In the genomic region with DNA sequence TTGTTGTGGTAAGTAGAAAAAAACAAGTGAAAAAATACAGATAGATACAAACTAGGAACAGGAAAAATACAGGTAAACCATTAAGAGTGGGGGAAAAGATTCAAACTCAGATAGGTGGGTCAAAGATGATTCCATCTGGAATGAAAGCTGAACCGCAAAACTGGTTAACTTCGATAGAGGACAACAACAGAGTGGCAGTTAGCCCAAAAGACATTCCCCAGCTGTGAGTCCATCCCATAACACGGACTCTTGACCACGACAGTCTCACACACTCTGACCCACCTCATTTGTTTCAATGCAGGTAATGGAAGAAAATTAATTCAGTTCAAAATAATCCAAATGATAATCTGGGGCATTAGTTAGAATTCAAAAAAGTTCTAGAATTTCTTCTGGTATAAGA, we compare ENCODE assay signal across 28 cellular contexts.
"Had no signal": no experiment of that assay in that cellular context is flagged by ENCODE, and none has a peak within 500 bp of the region (broad histone marks: within the 10 kb centered on the region; RNA-seq: fewer than 3 reads in every experiment).

No MANE protein-coding gene starts in this region.

- H3K27ac Mint-ChIP-seq: activated CD8-positive, alpha-beta memory T cell treated with anti-CD3 and anti-CD28 coated beads, Interleukin-2, amount 10 ng/mL, durations not matched to agents 7 days and 5 days; activated naive CD4-positive, alpha-beta T cell treated with anti-CD3 and anti-CD28 coated beads, Interleukin-2, amount 10 ng/mL, durations not matched to agents 7 days and 5 days; activated T-helper 2 cell treated with anti-CD3 and anti-CD28 coated beads, Interferon-gamma antibody, Interleukin-2, Interleukin-4, amounts not matched to agents 10 μg/mL and 5 μg/mL and 100 μg/mL, durations not matched to agents 14 hours and 24 hours and 36 hours had no signal

- H3K4me1 ChIP-seq: breast epithelium, Peyer's patch, SJSA1 had no signal

- H3K27ac ChIP-seq: breast epithelium, KMS-11, Peyer's patch, RWPE1, SJSA1 had no signal

- ATAC-seq: activated CD4-positive, CD25-positive, alpha-beta regulatory T cell treated with anti-CD3 and anti-CD28 coated beads, Interleukin-2, amount 50 U/mL, for 24 hours; activated CD8-positive, alpha-beta memory T cell treated with anti-CD3 and anti-CD28 coated beads, Interleukin-2, amount 10 ng/mL, durations not matched to agents 7 days and 5 days had no signal

- H3K27me3 Mint-ChIP-seq: activated CD8-positive, alpha-beta memory T cell treated with anti-CD3 and anti-CD28 coated beads, Interleukin-2, amount 10 ng/mL, durations not matched to agents 7 days and 5 days; activated naive CD4-positive, alpha-beta T cell treated with anti-CD3 and anti-CD28 coated beads, Interleukin-2, amount 10 ng/mL, durations not matched to agents 7 days and 5 days; activated naive CD8-positive, alpha-beta T cell treated with anti-CD3 and anti-CD28 coated beads for 36 hours had no signal

- H3K27me3 ChIP-seq: breast epithelium, MG63, Peyer's patch, SJSA1 had no signal

- H3K36me3 ChIP-seq: breast epithelium had no signal

- H3K9me3 Mint-ChIP-seq: activated naive CD4-positive, alpha-beta T cell treated with anti-CD3 and anti-CD28 coated beads, Interleukin-2, amount 10 ng/mL, durations not matched to agents 7 days and 5 days; activated naive CD8-positive, alpha-beta T cell treated with anti-CD3 and anti-CD28 coated beads for 36 hours; activated T-helper 2 cell treated with anti-CD3 and anti-CD28 coated beads, Interferon-gamma antibody, Interleukin-2, Interleukin-4, amounts not matched to agents 10 μg/mL and 5 μg/mL and 100 μg/mL, durations not matched to agents 14 hours and 24 hours and 36 hours had no signal

- DNase-seq: activated CD4-positive, alpha-beta T cell treated with anti-CD3 and anti-CD28 coated beads for 4 hours; activated CD4-positive, alpha-beta T cell treated with anti-CD3 and anti-CD28 coated beads, Interleukin-2, amount 50 U/mL, for 48 hours; activated CD8-positive, alpha-beta memory T cell treated with anti-CD3 and anti-CD28 coated beads, Interleukin-2, amount 10 ng/mL, durations not matched to agents 7 days and 5 days; activated gamma-delta T cell treated with Interleukin-2 at 50 U/mL for 16 hours; activated naive CD4-positive, alpha-beta T cell treated with anti-CD3 and anti-CD28 coated beads, Interleukin-2, amount 10 ng/mL, durations not matched to agents 7 days and 5 days; activated naive CD8-positive, alpha-beta T cell treated with anti-CD3 and anti-CD28 coated beads for 36 hours; activated T-cell treated with anti-CD3 and anti-CD28 coated beads, Interleukin-2, amount 50 U/mL, for 48 hours; central memory CD4-positive, alpha-beta T cell; MG63; MV-4-11; NCI-H1092 treated with DMSO at 0.1 percent for 48 hours; NCI-H1417 treated with DMSO at 0.1 percent for 48 hours; NCI-H1694; NCI-H2029 treated with DMSO at 0.1 percent for 48 hours; NCI-H345; NCI-H510A treated with DMSO at 0.1 percent for 48 hours; NCI-H69; NK-92 treated with Interleukin-12 subunit alpha and Interleukin-12 subunit beta, amount 100 ng/mL, for 24 hours; OCI-M1; Peyer's patch; SHP77; SW 1271 had no signal

- H3K9me3 ChIP-seq: breast epithelium, MG63, Peyer's patch, SJSA1 had no signal

- H3K4me3 ChIP-seq: breast epithelium, MG63, Peyer's patch, SJSA1 had no signal

- H3K9ac ChIP-seq: KMS-11 had no signal

- H3K4me3 Mint-ChIP-seq: activated CD8-positive, alpha-beta memory T cell treated with anti-CD3 and anti-CD28 coated beads, Interleukin-2, amount 10 ng/mL, durations not matched to agents 7 days and 5 days; activated naive CD4-positive, alpha-beta T cell treated with anti-CD3 and anti-CD28 coated beads, Interleukin-2, amount 10 ng/mL, durations not matched to agents 7 days and 5 days; activated naive CD8-positive, alpha-beta T cell treated with anti-CD3 and anti-CD28 coated beads for 36 hours had no signal

- H3K4me2 ChIP-seq: KMS-11 had no signal

- H3K4me1 Mint-ChIP-seq: activated CD8-positive, alpha-beta memory T cell treated with anti-CD3 and anti-CD28 coated beads, Interleukin-2, amount 10 ng/mL, durations not matched to agents 7 days and 5 days; activated naive CD4-positive, alpha-beta T cell treated with anti-CD3 and anti-CD28 coated beads, Interleukin-2, amount 10 ng/mL, durations not matched to agents 7 days and 5 days had no signal
